ENCODE assay signal across 1 cellular context in genomic region chr6:157021267-157022021, GRCh38.
TF ChIP-seq lines count a peak whose summit lies in the region.

No MANE protein-coding gene starts in this region.

TF ChIP-seq in SK-N-SH, 30 proteins besides CTCF, POLR2A, EP300 and RAD21 (continued from another document):
- TF ChIP-seq PBX3 (IDR thresholded peaks at IDR 0.05) = no peak
- TF ChIP-seq USF1 (IDR thresholded peaks at IDR 0.05; ENCODE audit: borderline replicate concordance, low read depth) = no peak
- peak; percentile 92 for TF ChIP-seq POLR2AphosphoS5 (IDR thresholded peaks at IDR 0.05; ENCODE audit: low read depth, low read length)
- no peak for TF ChIP-seq MEF2A (IDR thresholded peaks at IDR 0.05; ENCODE audit: borderline replicate concordance, low read depth)
- no peak for TF ChIP-seq RCOR1 (IDR thresholded peaks at IDR 0.05; ENCODE audit: low read length)
- no peak for TF ChIP-seq CHD2 (IDR thresholded peaks at IDR 0.05; ENCODE audit: low read length, partially characterized antibody)
- TF ChIP-seq NFIC (IDR thresholded peaks at IDR 0.05; ENCODE audit: borderline replicate concordance) = no peak
- peak; percentile 67; the same call in 1 of the 2 replicates for TF ChIP-seq SIN3A (IDR thresholded peaks at IDR 0.05; ENCODE audit: borderline replicate concordance, low read depth, low read length)
- no peak for TF ChIP-seq FOXJ3 (CRISPR knock-in tag; IDR thresholded peaks at IDR 0.05)
- TF ChIP-seq, protein P1, sequence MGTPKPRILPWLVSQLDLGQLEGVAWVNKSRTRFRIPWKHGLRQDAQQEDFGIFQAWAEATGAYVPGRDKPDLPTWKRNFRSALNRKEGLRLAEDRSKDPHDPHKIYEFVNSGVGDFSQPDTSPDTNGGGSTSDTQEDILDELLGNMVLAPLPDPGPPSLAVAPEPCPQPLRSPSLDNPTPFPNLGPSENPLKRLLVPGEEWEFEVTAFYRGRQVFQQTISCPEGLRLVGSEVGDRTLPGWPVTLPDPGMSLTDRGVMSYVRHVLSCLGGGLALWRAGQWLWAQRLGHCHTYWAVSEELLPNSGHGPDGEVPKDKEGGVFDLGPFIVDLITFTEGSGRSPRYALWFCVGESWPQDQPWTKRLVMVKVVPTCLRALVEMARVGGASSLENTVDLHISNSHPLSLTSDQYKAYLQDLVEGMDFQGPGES (IDR thresholded peaks at IDR 0.05; ENCODE audit: low read depth, low read length) = no peak
- no peak for TF ChIP-seq RXRA (IDR thresholded peaks at IDR 0.05; ENCODE audit: borderline replicate concordance, low read depth)
- TF ChIP-seq GABPA (IDR thresholded peaks at IDR 0.05; ENCODE audit: low read depth) = peak; percentile 41; the same call in 1 of the 2 replicates
- no peak for TF ChIP-seq FOSL2 (IDR thresholded peaks at IDR 0.05; ENCODE audit: borderline replicate concordance, low read depth)
- TF ChIP-seq TEAD4 (IDR thresholded peaks at IDR 0.05; ENCODE audit: borderline replicate concordance, insufficient read depth) = 0 out of 2 replicates have a peak, but pooled peaks have one; percentile 40
- TF ChIP-seq, protein P2, sequence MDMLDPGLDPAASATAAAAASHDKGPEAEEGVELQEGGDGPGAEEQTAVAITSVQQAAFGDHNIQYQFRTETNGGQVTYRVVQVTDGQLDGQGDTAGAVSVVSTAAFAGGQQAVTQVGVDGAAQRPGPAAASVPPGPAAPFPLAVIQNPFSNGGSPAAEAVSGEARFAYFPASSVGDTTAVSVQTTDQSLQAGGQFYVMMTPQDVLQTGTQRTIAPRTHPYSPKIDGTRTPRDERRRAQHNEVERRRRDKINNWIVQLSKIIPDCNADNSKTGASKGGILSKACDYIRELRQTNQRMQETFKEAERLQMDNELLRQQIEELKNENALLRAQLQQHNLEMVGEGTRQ (IDR thresholded peaks at IDR 0.05; ENCODE audit: borderline replicate concordance, low read depth, low read length) = no peak
- TF ChIP-seq RFX5 (IDR thresholded peaks at IDR 0.05; ENCODE audit: low read length) = no peak
- TF ChIP-seq TAF1 (IDR thresholded peaks at IDR 0.05; ENCODE audit: borderline replicate concordance, low read depth, low read length) = peak; percentile 87; the same call in 1 of the 2 replicates
- TF ChIP-seq, protein P3, sequence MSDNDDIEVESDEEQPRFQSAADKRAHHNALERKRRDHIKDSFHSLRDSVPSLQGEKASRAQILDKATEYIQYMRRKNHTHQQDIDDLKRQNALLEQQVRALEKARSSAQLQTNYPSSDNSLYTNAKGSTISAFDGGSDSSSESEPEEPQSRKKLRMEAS (IDR thresholded peaks at IDR 0.05; ENCODE audit: low read depth) = peak; percentile 8; the same call in 1 of the 2 replicates
TF ChIP-seq in SK-N-SH: peak in this region for 11.
